17 cellular contexts compared by ENCODE assay signal in genomic region chr2:228378696-228379425, GRCh38.
DNase-seq lines count a peak whose midpoint lies in the region; ATAC-seq, FAIRE-seq and TF ChIP-seq lines count a peak whose summit lies in the region.
"Had no signal": no experiment of that assay in that cellular context is flagged by ENCODE, and none has a peak within 500 bp of the region (broad histone marks: within the 10 kb centered on the region; RNA-seq: fewer than 3 reads in every experiment).

No MANE protein-coding gene starts in this region.

- no peak for TF ChIP-seq CTCF in bronchial epithelial cell (IDR thresholded peaks at IDR 0.05; ENCODE audit: insufficient read depth, low read length, severe bottlenecking)
- TF ChIP-seq CTCF in left ventricle myocardium inferior (IDR thresholded peaks at IDR 0.05; ENCODE audit: borderline replicate concordance) = peak; percentile 31
- TF ChIP-seq CTCF in neural cell (IDR thresholded peaks at IDR 0.05; ENCODE audit: poor library complexity, severe bottlenecking) = no peak
- TF ChIP-seq CTCF in mucosa of descending colon (IDR thresholded peaks at IDR 0.05) = no peak

- intact Hi-C loops in left ventricle myocardium inferior (cut with micrococcal nuclease) = no loop called here
- intact Hi-C loops in mucosa of descending colon (cut with DNase I, micrococcal nuclease) = no loop called here

- no peak overlapping the region for H3K4me2 ChIP-seq in neural cell (ENCODE audit: low read length)

- H3K4me1 ChIP-seq in left ventricle myocardium inferior (peaks cover 23% of the 10 kb centered on the region), mucosa of descending colon (ENCODE audit: low read depth) (no peaks in the 10 kb centered on the region)
- H3K4me1 ChIP-seq: BE2C, HAP-1, Peyer's patch had no signal

- no peak for TF ChIP-seq RAD21 in neural cell (conservative IDR thresholded peaks at IDR 0.05)

- no peaks in the 10 kb centered on the region for H4K20me1 ChIP-seq in neural cell (ENCODE audit: insufficient read depth)

- FAIRE-seq in bronchial epithelial cell (lab: Jason Lieb, UNC) = peak; percentile 28
- FAIRE-seq: D721Med had no signal

- H3K9ac ChIP-seq in neural cell (ENCODE audit: low read length) = no peak overlapping the region

- H3K4me3 ChIP-seq in bronchial epithelial cell (ENCODE audit: low read depth, low read length) = no peak overlapping the region
- H3K4me3 ChIP-seq in left ventricle myocardium inferior = peak overlapping the region; percentile 33
- no peak overlapping the region for H3K4me3 ChIP-seq in neural cell (ENCODE audit: low read length)
- no peak overlapping the region for H3K4me3 ChIP-seq in mucosa of descending colon
- H3K4me3 ChIP-seq: HAP-1, Peyer's patch had no signal

- no peak overlapping the region for H2AFZ ChIP-seq in neural cell (ENCODE audit: low read depth, low read length)

- H3K27ac ChIP-seq in left ventricle myocardium inferior (replicated peaks) = peak overlapping the region; percentile 87
- H3K27ac ChIP-seq in neural cell (ENCODE audit: low read length) = no peak overlapping the region
- H3K27ac ChIP-seq: Peyer's patch had no signal

- H3K27me3 ChIP-seq in bronchial epithelial cell (ENCODE audit: control insufficient read depth, insufficient read depth, low read length) = no peaks in the 10 kb centered on the region
- H3K27me3 ChIP-seq in left ventricle myocardium inferior (ENCODE audit: low read depth) = no peaks in the 10 kb centered on the region
- H3K27me3 ChIP-seq in neural cell (ENCODE audit: insufficient read depth, low read depth, low read length) = no peaks in the 10 kb centered on the region
- H3K27me3 ChIP-seq: BE2C, Peyer's patch had no signal

- H3K9me2 ChIP-seq in neural cell (ENCODE audit: insufficient read depth, low read length) = no peaks in the 10 kb centered on the region

- no peaks in the 10 kb centered on the region for H3K79me2 ChIP-seq in neural cell (replicated peaks; ENCODE audit: insufficient read depth, low read length)

- H3K9me3 ChIP-seq in left ventricle myocardium inferior (replicated peaks) (no peaks in the 10 kb centered on the region), neural cell (ENCODE audit: low read length) (no peaks in the 10 kb centered on the region), mucosa of descending colon (no peaks in the 10 kb centered on the region)
- H3K9me3 ChIP-seq: BE2C, HAP-1, Peyer's patch had no signal

- peak; percentile 13 for DNase-seq in NCI-H446 treated with DMSO at 0.1 percent for 48 hours (lab: John Stamatoyannopoulos, UW)
- no peak for DNase-seq in bronchial epithelial cell (ENCODE audit: low read depth)
- no peak for DNase-seq in left ventricle myocardium inferior
- DNase-seq in NCI-H1417 (lab: John Stamatoyannopoulos, UW) = no peak
- no peak for DNase-seq in mucosa of descending colon
- DNase-seq: BE2C, DMS53, Kasumi-1, NCI-H187, NCI-H2227 treated with DMSO at 0.1 percent for 48 hours, NCI-H524, NCI-H774, Peyer's patch had no signal

- H3F3A ChIP-seq in neural cell (ENCODE audit: insufficient read depth, low read length, poor library complexity, severe bottlenecking) = no peaks in the 10 kb centered on the region

- TF ChIP-seq EP300 in neural cell (conservative IDR thresholded peaks at IDR 0.05; ENCODE audit: poor library complexity, severe bottlenecking) = peak; percentile 71

- ATAC-seq in GM19035 (IDR thresholded peaks at IDR 0.05; ENCODE audit: unreplicated experiment) (no peak), mucosa of descending colon (no peak)

- no peaks in the 10 kb centered on the region for H3K36me3 ChIP-seq in bronchial epithelial cell (ENCODE audit: control insufficient read depth, insufficient read depth, low read length)
- H3K36me3 ChIP-seq in left ventricle myocardium inferior = no peaks in the 10 kb centered on the region
- no peaks in the 10 kb centered on the region for H3K36me3 ChIP-seq in neural cell (ENCODE audit: insufficient read depth, low read length)
- no peaks in the 10 kb centered on the region for H3K36me3 ChIP-seq in mucosa of descending colon (ENCODE audit: low read depth)
- H3K36me3 ChIP-seq: BE2C, HAP-1, Peyer's patch had no signal

TF ChIP-seq in neural cell, 6 proteins besides CTCF, POLR2A, EP300 and RAD21:
- TF ChIP-seq REST (IDR thresholded peaks at IDR 0.05; ENCODE audit: borderline replicate concordance) (no peak), TAF1 (IDR thresholded peaks at IDR 0.05; ENCODE audit: low read depth) (no peak), EZH2 (IDR thresholded peaks at IDR 0.05; ENCODE audit: borderline replicate concordance, insufficient read depth, low read length, poor library complexity, severe bottlenecking) (no peak), SMC3 (conservative IDR thresholded peaks at IDR 0.05; ENCODE audit: poor library complexity) (no peak), MXI1 (conservative IDR thresholded peaks at IDR 0.05; ENCODE audit: poor library complexity, severe bottlenecking) (no peak), POLR2AphosphoS5 (IDR thresholded peaks at IDR 0.05) (no peak)
